Comparison of ENCODE assay signal across 9 cellular contexts in genomic region chr3:155232605-155233004, GRCh38.
DNase-seq lines count a peak whose midpoint lies in the region; ATAC-seq and TF ChIP-seq lines count a peak whose summit lies in the region.
"Had no signal": no experiment of that assay in that cellular context is flagged by ENCODE, and none has a peak within 500 bp of the region (broad histone marks: within the 10 kb centered on the region; RNA-seq: fewer than 3 reads in every experiment).

No MANE protein-coding gene starts in this region.

- intact Hi-C loops in posterior vena cava (cut with DNase I): no loop called here

- H3K27ac ChIP-seq in WERI-Rb-1: no peak overlapping the region

- no peak for TF ChIP-seq CTCF in WERI-Rb-1 (IDR thresholded peaks at IDR 0.05; ENCODE audit: low read depth, low read length)

- H3K27me3 ChIP-seq in WERI-Rb-1 (ENCODE audit: insufficient read depth, low read depth, severe bottlenecking): no peaks in the 10 kb centered on the region

- no peak for ATAC-seq in GM18511 (IDR thresholded peaks at IDR 0.05; ENCODE audit: unreplicated experiment)

- no peaks in the 10 kb centered on the region for H3K9me3 ChIP-seq in WERI-Rb-1 (ENCODE audit: severe bottlenecking)

- H3K36me3 ChIP-seq in WERI-Rb-1: no peaks in the 10 kb centered on the region

- DNase-seq in DMS53 treated with DMSO at 0.1 percent for 48 hours (lab: John Stamatoyannopoulos, UW; ENCODE audit: unreplicated experiment): peak; percentile 11
- DNase-seq in NCI-H774 (lab: John Stamatoyannopoulos, UW): peak; percentile 33
- peak; percentile 98 for DNase-seq in fibroblast of gingiva (ENCODE audit: low read depth)
- peak; percentile 90 for DNase-seq in posterior vena cava (ENCODE audit: low spot score)
- no peak for DNase-seq in Kasumi-1 (lab: John Stamatoyannopoulos, UW)
- no peak for DNase-seq in NCI-H510A treated with DMSO at 0.1 percent for 48 hours (lab: John Stamatoyannopoulos, UW)
- DNase-seq in WERI-Rb-1: no peak
- DNase-seq: activated CD4-positive, CD25-positive, alpha-beta regulatory T cell had no signal

- H3K4me3 ChIP-seq in WERI-Rb-1 (ENCODE audit: low read depth, low read length): no peak overlapping the region

Comparison
In these comparisons a context has a peak if more than half of its experiments do, and no peak if none do; other contexts are left out.
1. DNase-seq: peak in DMS53 treated with DMSO at 0.1 percent for 48 hours (single experiment), NCI-H774 (single experiment), fibroblast of gingiva (single experiment) and posterior vena cava (single experiment); none in Kasumi-1 (0 of 2), NCI-H510A treated with DMSO at 0.1 percent for 48 hours (single experiment) and WERI-Rb-1 (single experiment).